ENCODE assay signal across 8 cellular contexts in the genomic region with DNA sequence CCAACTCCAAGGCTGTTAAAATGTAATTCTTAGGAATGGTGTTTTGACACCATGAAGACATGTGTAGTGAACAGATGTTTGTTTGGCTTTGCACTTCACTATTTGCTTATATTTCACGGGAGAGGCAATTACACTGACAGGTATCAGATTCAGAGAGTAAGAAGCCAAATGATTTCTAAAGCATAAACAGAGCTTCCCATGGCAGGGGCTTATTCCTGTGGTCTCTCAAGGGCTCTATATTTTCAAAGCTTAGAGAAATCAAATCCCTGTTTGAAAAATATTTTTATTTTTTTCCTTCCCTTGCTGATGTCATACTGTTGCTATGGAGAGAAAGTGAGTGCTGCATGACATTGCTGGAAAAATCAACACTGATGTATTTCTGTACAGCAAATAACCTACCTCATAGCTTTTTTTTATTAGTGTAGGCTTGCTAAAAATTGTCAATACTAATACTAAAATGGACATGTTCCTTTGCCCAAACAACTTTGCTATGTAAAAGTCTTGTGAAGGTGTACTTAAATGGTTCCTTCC.
DNase-seq lines count a peak whose midpoint lies in the region; ATAC-seq lines count a peak whose summit lies in the region.
"Had no signal": no experiment of that assay in that cellular context is flagged by ENCODE, and none has a peak within 500 bp of the region (broad histone marks: within the 10 kb centered on the region; RNA-seq: fewer than 3 reads in every experiment).

No MANE protein-coding gene starts in this region.

- CTCF ChIA-PET in activated CD8-positive, alpha-beta memory T cell treated with anti-CD3 and anti-CD28 coated beads, Interleukin-2, amount 10 ng/mL, durations not matched to agents 7 days and 5 days (lab: Charles Lee) = interaction anchor here (1.0 kb wide), 1 partner anchor 13 kb away, joined by 3 read pairs; no protein-coding TSS in a partner anchor

- H3K9me3 Mint-ChIP-seq in immature natural killer cell = no peaks in the 10 kb centered on the region
- no peaks in the 10 kb centered on the region for H3K9me3 Mint-ChIP-seq in activated CD8-positive, alpha-beta memory T cell treated with anti-CD3 and anti-CD28 coated beads, Interleukin-2, amount 10 ng/mL, durations not matched to agents 7 days and 5 days (ENCODE audit: low read depth)

- H3K4me3 Mint-ChIP-seq in immature natural killer cell = no peak overlapping the region
- no peak overlapping the region for H3K4me3 Mint-ChIP-seq in activated CD8-positive, alpha-beta memory T cell treated with anti-CD3 and anti-CD28 coated beads, Interleukin-2, amount 10 ng/mL, durations not matched to agents 7 days and 5 days

- no peak for DNase-seq in caudate nucleus (lab: John Stamatoyannopoulos, UW)
- DNase-seq in non-pigmented ciliary epithelial cell (ENCODE audit: low read depth) = peak; percentile 34
- DNase-seq in immature natural killer cell = no peak
- no peak for DNase-seq in activated CD8-positive, alpha-beta memory T cell treated with anti-CD3 and anti-CD28 coated beads, Interleukin-2, amount 10 ng/mL, durations not matched to agents 7 days and 5 days
- DNase-seq: OCI-M1 had no signal

- no peak overlapping the region for H3K27ac Mint-ChIP-seq in immature natural killer cell
- H3K27ac Mint-ChIP-seq in activated CD8-positive, alpha-beta memory T cell treated with anti-CD3 and anti-CD28 coated beads, Interleukin-2, amount 10 ng/mL, durations not matched to agents 7 days and 5 days = no peak overlapping the region

- H3K4me1 Mint-ChIP-seq in immature natural killer cell = peaks cover 6 to 9% of the 10 kb centered on the region in 2 donors
- H3K4me1 Mint-ChIP-seq in activated CD8-positive, alpha-beta memory T cell treated with anti-CD3 and anti-CD28 coated beads, Interleukin-2, amount 10 ng/mL, durations not matched to agents 7 days and 5 days = no peaks in the 10 kb centered on the region

- peak overlapping the region; percentile 55 for H3K27ac ChIP-seq in caudate nucleus (ENCODE audit: low read depth, low read length)

- H3K36me3 Mint-ChIP-seq in immature natural killer cell = peaks cover 17 to 24% (median 21%) of the 10 kb centered on the region in 3 donors
- H3K36me3 Mint-ChIP-seq in activated CD8-positive, alpha-beta memory T cell treated with anti-CD3 and anti-CD28 coated beads, Interleukin-2, amount 10 ng/mL, durations not matched to agents 7 days and 5 days = peaks cover 4% of the 10 kb centered on the region

- ATAC-seq in GM18519 (IDR thresholded peaks at IDR 0.05; ENCODE audit: low FRiP score, unreplicated experiment) (peak; percentile 9), HG03565 (IDR thresholded peaks at IDR 0.05; ENCODE audit: unreplicated experiment) (peak; percentile 14), GM21515 (IDR thresholded peaks at IDR 0.05; ENCODE audit: unreplicated experiment) (no peak)
- no peak for ATAC-seq in activated CD8-positive, alpha-beta memory T cell treated with anti-CD3 and anti-CD28 coated beads, Interleukin-2, amount 10 ng/mL, durations not matched to agents 7 days and 5 days

- H3K27me3 Mint-ChIP-seq in immature natural killer cell (ENCODE audit: low read depth in 3 of 3) = no peaks in the 10 kb centered on the region
- H3K27me3 Mint-ChIP-seq in activated CD8-positive, alpha-beta memory T cell treated with anti-CD3 and anti-CD28 coated beads, Interleukin-2, amount 10 ng/mL, durations not matched to agents 7 days and 5 days = no peaks in the 10 kb centered on the region

Comparison
In these comparisons a context has a peak if more than half of its experiments do, and no peak if none do; other contexts are left out.
1. ATAC-seq: peak in GM18519 (single experiment) and HG03565 (single experiment); none in activated CD8-positive, alpha-beta memory T cell treated with anti-CD3 and anti-CD28 coated beads, Interleukin-2, amount 10 ng/mL, durations not matched to agents 7 days and 5 days (single experiment) and GM21515 (single experiment).